ENCODE assay signal across 7 cellular contexts in genomic region chr17:57455063-57455914, GRCh38.
A peak's percentile ranks its signal among the peaks of the same experiment; 100 is the strongest.
DNase-seq lines count a peak whose midpoint lies in the region; ATAC-seq and TF ChIP-seq lines count a peak whose summit lies in the region.

No MANE protein-coding gene starts in this region.

- peak; percentile 85 for ATAC-seq in GM19023 (IDR thresholded peaks at IDR 0.05; ENCODE audit: unreplicated experiment)
- ATAC-seq in HG02884 (IDR thresholded peaks at IDR 0.05; ENCODE audit: unreplicated experiment), result peak; percentile 79

- H3F3A ChIP-seq in smooth muscle cell (ENCODE audit: low read depth), result no peaks in the 10 kb centered on the region

- H4K20me1 ChIP-seq in smooth muscle cell (ENCODE audit: low read depth), result no peaks in the 10 kb centered on the region

- peaks cover 4% of the 10 kb centered on the region for H3K4me1 ChIP-seq in smooth muscle cell (ENCODE audit: low read depth)

- H3K27ac ChIP-seq in dorsolateral prefrontal cortex (peak overlapping the region; percentile 21 to 90 (median 70)), smooth muscle cell (ENCODE audit: low read depth) (peak overlapping the region; percentile 38)

- H3K79me2 ChIP-seq in smooth muscle cell (ENCODE audit: low read depth), result peaks cover 2% of the 10 kb centered on the region

- no peak overlapping the region for H2AFZ ChIP-seq in smooth muscle cell (ENCODE audit: low read depth)

- H3K4me3 ChIP-seq in dorsolateral prefrontal cortex (peak overlapping the region in 41 of 59 donors; percentile 0 to 52 (median 19)), smooth muscle cell (no peak overlapping the region)

- TF ChIP-seq CTCF in dorsolateral prefrontal cortex (IDR thresholded peaks at IDR 0.05 in 54 of 56, conservative IDR thresholded peaks at IDR 0.05 in 2 of 56; ENCODE audit: low read depth in 1 of 56, partially characterized antibody in 56 of 56) (peak in 1 of 56 donors; percentile 14), smooth muscle cell (IDR thresholded peaks at IDR 0.05; ENCODE audit: borderline replicate concordance, insufficient read depth, poor library complexity, severe bottlenecking) (no peak)

- no peak overlapping the region for H3K9ac ChIP-seq in smooth muscle cell (ENCODE audit: low read depth)

- intact Hi-C loops in dorsolateral prefrontal cortex (cut with DNase I), result no loop called here

- H3K36me3 ChIP-seq in smooth muscle cell (ENCODE audit: low read depth), result no peaks in the 10 kb centered on the region

- 82% methylated on average over 25 of the region's 25 CpGs for WGBS in smooth muscle cell (ENCODE audit: low lambda C conversion rate)

- H3K9me3 ChIP-seq in smooth muscle cell (replicated peaks; ENCODE audit: low read depth), result no peaks in the 10 kb centered on the region

- DNase-seq in SHP77 (lab: John Stamatoyannopoulos, UW), result peak; percentile 47 to 70
- DNase-seq in dorsolateral prefrontal cortex, result peak in 4 of 10 donors; percentile 51 to 66 (median 54)
- no peak for DNase-seq in smooth muscle cell (lab: John Stamatoyannopoulos, UW; ENCODE audit: unreplicated experiment)
- no peak for DNase-seq in DMS53 (lab: John Stamatoyannopoulos, UW)
- DNase-seq in DMS153 treated with DMSO at 0.1 percent for 48 hours (lab: John Stamatoyannopoulos, UW; ENCODE audit: unreplicated experiment), result no peak

- peak overlapping the region; percentile 9 for H3K4me2 ChIP-seq in smooth muscle cell

- no peaks in the 10 kb centered on the region for H3K27me3 ChIP-seq in dorsolateral prefrontal cortex
- no peaks in the 10 kb centered on the region for H3K27me3 ChIP-seq in smooth muscle cell (ENCODE audit: low read depth)

Comparison
In these comparisons a context has a peak if more than half of its experiments do, and no peak if none do; other contexts are left out.
1. DNase-seq: peak in SHP77 (2 of 2); none in smooth muscle cell (single experiment), DMS53 (single experiment) and DMS153 treated with DMSO at 0.1 percent for 48 hours (single experiment).